ENCODE assay signal across 1 cellular context in genomic region chr22:35593071-35593884, GRCh38.
TF ChIP-seq lines count a peak whose summit lies in the region.

No MANE protein-coding gene starts in this region.

TF ChIP-seq in K562, 482 proteins besides CTCF, POLR2A, EP300 and RAD21:
- TF ChIP-seq ESRRB (CRISPR knock-in tag; IDR thresholded peaks at IDR 0.05; ENCODE audit: borderline replicate concordance) (no peak), ATF3 (IDR thresholded peaks at IDR 0.05) (no peak), ATF3 (CRISPR knock-in tag; conservative IDR thresholded peaks at IDR 0.05) (no peak), ZNF512 (tag; IDR thresholded peaks at IDR 0.05) (peak; percentile 88), TARDBP (IDR thresholded peaks at IDR 0.05) (no peak)
TF ChIP-seq in K562: peak in this region for 1.
